Comparison of ENCODE assay signal across 1 cellular context in genomic region chr3:196756738-196757137, GRCh38.
TF ChIP-seq lines count a peak whose summit lies in the region.

No MANE protein-coding gene starts in this region.

TF ChIP-seq in HCT116, 20 proteins besides CTCF, POLR2A, EP300 and RAD21:
- peak; percentile 82; the same call in 1 of the 2 replicates for TF ChIP-seq CBX3 (IDR thresholded peaks at IDR 0.05; ENCODE audit: low read depth)
- no peak for TF ChIP-seq ZFX (IDR thresholded peaks at IDR 0.05)
